Comparison of ENCODE assay signal across 8 cellular contexts in genomic region chr9:122261469-122261881, GRCh38. TPM values are rescaled to one million over a fixed set of nuclear protein-coding genes. Genes with fewer than 3 reads are reported as not detected.
DNase-seq lines count a peak whose midpoint lies in the region; ATAC-seq and TF ChIP-seq lines count a peak whose summit lies in the region.

No MANE protein-coding gene starts in this region.

- no peak for ATAC-seq in CD4-positive, alpha-beta T cell (ENCODE audit: poor library complexity)
- no peak for ATAC-seq in HG03442 (IDR thresholded peaks at IDR 0.05; ENCODE audit: unreplicated experiment)

- no peak overlapping the region for H3K27ac ChIP-seq in CD4-positive, alpha-beta T cell (ENCODE audit: low read depth, low read length)

- no peaks in the 10 kb centered on the region for H3K9me3 ChIP-seq in CD4-positive, alpha-beta T cell (ENCODE audit: control insufficient read depth, low read length)

- POLR2A ChIA-PET in CD4-positive, alpha-beta T cell (lab: Charles Lee): no interaction called here

- CTCF ChIA-PET in CD4-positive, alpha-beta T cell (lab: Charles Lee): no interaction called here

- no peaks in the 10 kb centered on the region for H3K27me3 Mint-ChIP-seq in CD4-positive, alpha-beta T cell
- no peaks in the 10 kb centered on the region for H3K27me3 Mint-ChIP-seq in dendritic cell treated with granulocyte-macrophage colony-stimulating factor and Interleukin-4, amounts not matched to agents 40 ng/mL and 50 ng/mL, for 4 days
- no peaks in the 10 kb centered on the region for H3K27me3 Mint-ChIP-seq in nephron progenitor cell (ENCODE audit: low read depth, poor library complexity)

- no peaks in the 10 kb centered on the region for H3K9me3 Mint-ChIP-seq in CD4-positive, alpha-beta T cell
- no peaks in the 10 kb centered on the region for H3K9me3 Mint-ChIP-seq in dendritic cell treated with granulocyte-macrophage colony-stimulating factor and Interleukin-4, amounts not matched to agents 40 ng/mL and 50 ng/mL, for 4 days
- H3K9me3 Mint-ChIP-seq in nephron progenitor cell: no peaks in the 10 kb centered on the region

- DNase-seq in CD4-positive, alpha-beta T cell: no peak
- DNase-seq in NCI-H1105 (lab: John Stamatoyannopoulos, UW): peak; percentile 64
- no peak for DNase-seq in nephron progenitor cell
- DNase-seq in NCI-H1092 treated with DMSO at 0.1 percent for 48 hours (lab: John Stamatoyannopoulos, UW): no peak
- DNase-seq in NCI-H2227 (lab: John Stamatoyannopoulos, UW; ENCODE audit: unreplicated experiment): no peak
- no peak for DNase-seq in activated effector memory CD4-positive, alpha-beta T cell treated with anti-CD3 and anti-CD28 coated beads, Interleukin-2, amount 50 U/mL, for 16 hours

- peak overlapping the region; percentile 94 for H3K27ac Mint-ChIP-seq in CD4-positive, alpha-beta T cell
- H3K27ac Mint-ChIP-seq in dendritic cell treated with granulocyte-macrophage colony-stimulating factor and Interleukin-4, amounts not matched to agents 40 ng/mL and 50 ng/mL, for 4 days: peak overlapping the region; percentile 40
- no peak overlapping the region for H3K27ac Mint-ChIP-seq in nephron progenitor cell

- no peak for TF ChIP-seq CTCF in CD4-positive, alpha-beta T cell (IDR thresholded peaks at IDR 0.05)
- no peak for TF ChIP-seq CTCF in nephron progenitor cell (IDR thresholded peaks at IDR 0.05)

- H3K27me3 ChIP-seq in CD4-positive, alpha-beta T cell (ENCODE audit: control insufficient read depth, insufficient read depth, low read length): no peaks in the 10 kb centered on the region

- peaks cover 63% of the 10 kb centered on the region for H3K4me1 Mint-ChIP-seq in CD4-positive, alpha-beta T cell (ENCODE audit: low read depth)
- peaks cover 47% of the 10 kb centered on the region for H3K4me1 Mint-ChIP-seq in dendritic cell treated with granulocyte-macrophage colony-stimulating factor and Interleukin-4, amounts not matched to agents 40 ng/mL and 50 ng/mL, for 4 days (ENCODE audit: low read depth)
- H3K4me1 Mint-ChIP-seq in nephron progenitor cell: peaks cover 52% of the 10 kb centered on the region

- peaks cover 68% of the 10 kb centered on the region for H3K36me3 Mint-ChIP-seq in CD4-positive, alpha-beta T cell (ENCODE audit: low read depth)
- peaks cover 83% of the 10 kb centered on the region for H3K36me3 Mint-ChIP-seq in dendritic cell treated with granulocyte-macrophage colony-stimulating factor and Interleukin-4, amounts not matched to agents 40 ng/mL and 50 ng/mL, for 4 days (ENCODE audit: low read depth)
- H3K36me3 Mint-ChIP-seq in nephron progenitor cell (ENCODE audit: low read depth): peaks cover 20% of the 10 kb centered on the region

- intact Hi-C loops in CD4-positive, alpha-beta T cell (cut with DNase I, micrococcal nuclease): loop anchor here in 1 of 2 experiments (10.0 kb wide), 4 partner anchors 563 to 1677 kb away; partner anchors contain the start of genes CDK5RAP2, PDCL, RC3H2 and ZBTB26
- intact Hi-C loops in dendritic cell treated with granulocyte-macrophage colony-stimulating factor and Interleukin-4, amounts not matched to agents 40 ng/mL and 50 ng/mL, for 4 days (cut with micrococcal nuclease): no loop called here

- H3K4me3 Mint-ChIP-seq in CD4-positive, alpha-beta T cell: peak overlapping the region; percentile 59
- no peak overlapping the region for H3K4me3 Mint-ChIP-seq in dendritic cell treated with granulocyte-macrophage colony-stimulating factor and Interleukin-4, amounts not matched to agents 40 ng/mL and 50 ng/mL, for 4 days
- peak overlapping the region; percentile 54 for H3K4me3 Mint-ChIP-seq in nephron progenitor cell

RNA-seq across cellular contexts. Expression of gene RBM18, which starts 3.2 kb away (rescaled TPM):
- total RNA-seq in CD4-positive, alpha-beta T cell: 10 to 100 TPM; 25.9 to 27.0 TPM

RNA-seq across cellular contexts. Expression of gene MRRF, which starts 3.2 kb away (rescaled TPM):
- total RNA-seq in CD4-positive, alpha-beta T cell: 10 to 100 TPM; 18.4 to 18.7 TPM

RNA-seq across cellular contexts. Expression of gene LHX6, which starts 32.7 kb away (rescaled TPM):
- total RNA-seq in CD4-positive, alpha-beta T cell: not detected
